In genomic region chr17:82332669-82333278, GRCh38 we compare ENCODE assay signal across 8 cellular contexts. TPM values are rescaled to one million over a fixed set of nuclear protein-coding genes. Genes with fewer than 3 reads are reported as not detected.
DNase-seq lines count a peak whose midpoint lies in the region; ATAC-seq lines count a peak whose summit lies in the region.

No MANE protein-coding gene starts in this region.

- no peaks in the 10 kb centered on the region for H3K36me3 Mint-ChIP-seq in CD4-positive, CD25-positive, alpha-beta regulatory T cell
- H3K36me3 Mint-ChIP-seq in activated naive CD8-positive, alpha-beta T cell treated with anti-CD3 and anti-CD28 coated beads for 36 hours = no peaks in the 10 kb centered on the region

- DNase-seq in CD4-positive, CD25-positive, alpha-beta regulatory T cell = peak in 1 of 3 donors; percentile 58
- DNase-seq in MG63 (peak; percentile 55), right cardiac atrium (peak; percentile 53 to 79 (median 79)), sciatic nerve (ENCODE audit: low spot score) (peak; percentile 76), germinal center (ENCODE audit: low spot score) (no peak), NCI-H2227 (lab: John Stamatoyannopoulos, UW; ENCODE audit: unreplicated experiment) (no peak)
- no peak for DNase-seq in activated naive CD8-positive, alpha-beta T cell treated with anti-CD3 and anti-CD28 coated beads for 36 hours

- H3K9me3 ChIP-seq in CD4-positive, CD25-positive, alpha-beta regulatory T cell (ENCODE audit: control insufficient read depth in 2 of 2, low read length in 2 of 2) = no peaks in the 10 kb centered on the region
- no peaks in the 10 kb centered on the region for H3K9me3 ChIP-seq in MG63
- H3K9me3 ChIP-seq in right cardiac atrium (ENCODE audit: control insufficient read depth, low read length) = no peaks in the 10 kb centered on the region

- H3K27me3 Mint-ChIP-seq in CD4-positive, CD25-positive, alpha-beta regulatory T cell = peaks cover 42% of the 10 kb centered on the region
- H3K27me3 Mint-ChIP-seq in activated naive CD8-positive, alpha-beta T cell treated with anti-CD3 and anti-CD28 coated beads for 36 hours = peaks cover 31% of the 10 kb centered on the region

- ATAC-seq in CD4-positive, CD25-positive, alpha-beta regulatory T cell (ENCODE audit: low read depth in 2 of 2) = peak; percentile 51 to 53
- ATAC-seq in right cardiac atrium (peak; percentile 22 to 25), sciatic nerve (peak; percentile 38), GM18861 (IDR thresholded peaks at IDR 0.05; ENCODE audit: unreplicated experiment) (no peak)

- no peak overlapping the region for H3K4me3 ChIP-seq in CD4-positive, CD25-positive, alpha-beta regulatory T cell (ENCODE audit: low read depth, low read length)
- H3K4me3 ChIP-seq in MG63 (peak overlapping the region; percentile 43), right cardiac atrium (ENCODE audit: low read length) (peak overlapping the region; percentile 66)

- H3K27ac Mint-ChIP-seq in CD4-positive, CD25-positive, alpha-beta regulatory T cell = peak overlapping the region in 1 of 3 donors; percentile 82
- H3K27ac Mint-ChIP-seq in activated naive CD8-positive, alpha-beta T cell treated with anti-CD3 and anti-CD28 coated beads for 36 hours = no peak overlapping the region

- H3K36me3 ChIP-seq in CD4-positive, CD25-positive, alpha-beta regulatory T cell (ENCODE audit: control insufficient read depth, insufficient read depth, low read length) = no peaks in the 10 kb centered on the region
- no peaks in the 10 kb centered on the region for H3K36me3 ChIP-seq in MG63

- H3K9me3 Mint-ChIP-seq in CD4-positive, CD25-positive, alpha-beta regulatory T cell = no peaks in the 10 kb centered on the region
- no peaks in the 10 kb centered on the region for H3K9me3 Mint-ChIP-seq in activated naive CD8-positive, alpha-beta T cell treated with anti-CD3 and anti-CD28 coated beads for 36 hours

- intact Hi-C loops in right cardiac atrium (cut with DNase I) = no loop called here
- intact Hi-C loops in sciatic nerve (cut with DNase I) = no loop called here

- no peak overlapping the region for H3K27ac ChIP-seq in CD4-positive, CD25-positive, alpha-beta regulatory T cell (ENCODE audit: insufficient read depth, low read length, poor library complexity, severe bottlenecking)
- no peak overlapping the region for H3K27ac ChIP-seq in right cardiac atrium (ENCODE audit: low read length)

- H3K4me3 Mint-ChIP-seq in CD4-positive, CD25-positive, alpha-beta regulatory T cell = peak overlapping the region; percentile 20 to 89 (median 71)
- peak overlapping the region; percentile 48 for H3K4me3 Mint-ChIP-seq in activated naive CD8-positive, alpha-beta T cell treated with anti-CD3 and anti-CD28 coated beads for 36 hours

- H3K4me1 Mint-ChIP-seq in CD4-positive, CD25-positive, alpha-beta regulatory T cell = peaks cover 0 to 25% (median 13%) of the 10 kb centered on the region in 4 donors
- peaks cover 22% of the 10 kb centered on the region for H3K4me1 Mint-ChIP-seq in activated naive CD8-positive, alpha-beta T cell treated with anti-CD3 and anti-CD28 coated beads for 36 hours

- no peaks in the 10 kb centered on the region for H3K27me3 ChIP-seq in CD4-positive, CD25-positive, alpha-beta regulatory T cell (ENCODE audit: control insufficient read depth, insufficient read depth, low read length)
- H3K27me3 ChIP-seq in MG63 (no peaks in the 10 kb centered on the region), right cardiac atrium (ENCODE audit: control insufficient read depth, insufficient read depth) (no peaks in the 10 kb centered on the region)

- H3K4me1 ChIP-seq in CD4-positive, CD25-positive, alpha-beta regulatory T cell (ENCODE audit: control insufficient read depth, insufficient read depth, low read length, poor library complexity, severe bottlenecking) = peaks cover 31% of the 10 kb centered on the region
- peaks cover 5% of the 10 kb centered on the region for H3K4me1 ChIP-seq in right cardiac atrium (ENCODE audit: control insufficient read depth, insufficient read depth, low read length)

- WGBS in right cardiac atrium = 23% methylated on average over 32 of the region's 32 CpGs

RNA-seq across cellular contexts. Expression of gene SECTM1, which starts 0.8 kb away (rescaled TPM):
- total RNA-seq in CD4-positive, CD25-positive, alpha-beta regulatory T cell = 0.52 TPM
- under 1 TPM; 0.38 to 0.91 (median 0.51) TPM for polyA plus RNA-seq in CD4-positive, CD25-positive, alpha-beta regulatory T cell
- total RNA-seq in MG63 (2014; rRNA removed; shearing (Covaris generic); ENCODE audit: low replicate concordance) = 2.7 and 25.9 TPM in 2 replicates
- under 1 TPM; 0.72 to 0.74 TPM for total RNA-seq in activated naive CD8-positive, alpha-beta T cell treated with anti-CD3 and anti-CD28 coated beads for 36 hours
- 1 to 10 TPM; 2.8 to 5.7 (median 3.3) TPM for total RNA-seq in right cardiac atrium
- 2.5 TPM for polyA plus RNA-seq in right cardiac atrium
- total RNA-seq in sciatic nerve = 22.2 TPM

RNA-seq across cellular contexts. Expression of gene CD7, which starts 15.4 kb away (rescaled TPM):
- 140 TPM for total RNA-seq in CD4-positive, CD25-positive, alpha-beta regulatory T cell
- polyA plus RNA-seq in CD4-positive, CD25-positive, alpha-beta regulatory T cell = 10 to 100 TPM; 56.3 to 76.9 (median 68.3) TPM
- total RNA-seq in MG63 (2014; rRNA removed; shearing (Covaris generic); ENCODE audit: low replicate concordance) = not detected in 2 replicates
- 100 to 1,000 TPM; 291 to 293 TPM for total RNA-seq in activated naive CD8-positive, alpha-beta T cell treated with anti-CD3 and anti-CD28 coated beads for 36 hours
- total RNA-seq in right cardiac atrium = 1 to 10 TPM in 2 of 4 donors, under 1 TPM in 2; 0.31 to 1.4 (median 0.80) TPM
- 0.45 TPM for polyA plus RNA-seq in right cardiac atrium
- total RNA-seq in sciatic nerve = 2.5 TPM

RNA-seq across cellular contexts. Expression of gene TEX19, which starts 26.3 kb away (rescaled TPM):
- not detected for total RNA-seq in CD4-positive, CD25-positive, alpha-beta regulatory T cell
- polyA plus RNA-seq in CD4-positive, CD25-positive, alpha-beta regulatory T cell = not detected
- 2.3 TPM in 1 of 2 replicates, not detected in the other for total RNA-seq in MG63 (2014; rRNA removed; shearing (Covaris generic); ENCODE audit: low replicate concordance)
- total RNA-seq in activated naive CD8-positive, alpha-beta T cell treated with anti-CD3 and anti-CD28 coated beads for 36 hours = under 1 TPM; 0.10 to 0.23 TPM
- total RNA-seq in right cardiac atrium (not detected), sciatic nerve (not detected)
- not detected for polyA plus RNA-seq in right cardiac atrium

RNA-seq across cellular contexts. Expression of gene UTS2R, which starts 38.8 kb away (rescaled TPM):
- total RNA-seq in CD4-positive, CD25-positive, alpha-beta regulatory T cell = not detected
- not detected for polyA plus RNA-seq in CD4-positive, CD25-positive, alpha-beta regulatory T cell
- total RNA-seq in MG63 (2014; rRNA removed; shearing (Covaris generic); ENCODE audit: low replicate concordance) = not detected in 2 replicates
- total RNA-seq in activated naive CD8-positive, alpha-beta T cell treated with anti-CD3 and anti-CD28 coated beads for 36 hours = not detected
- total RNA-seq in right cardiac atrium (1 to 10 TPM; 2.3 to 7.5 (median 4.6) TPM), sciatic nerve (not detected)
- polyA plus RNA-seq in right cardiac atrium = 1.0 TPM

RNA-seq across cellular contexts. Expression of gene CSNK1D, which starts 59.3 kb away (rescaled TPM):
- 333 TPM for total RNA-seq in CD4-positive, CD25-positive, alpha-beta regulatory T cell
- 10 to 100 TPM; 41.2 to 50.3 (median 48.6) TPM for polyA plus RNA-seq in CD4-positive, CD25-positive, alpha-beta regulatory T cell
- 60.2 and 104 TPM in 2 replicates for total RNA-seq in MG63 (2014; rRNA removed; shearing (Covaris generic); ENCODE audit: low replicate concordance)
- 100 to 1,000 TPM; 110 to 115 TPM for total RNA-seq in activated naive CD8-positive, alpha-beta T cell treated with anti-CD3 and anti-CD28 coated beads for 36 hours
- 10 to 100 TPM; 68.8 to 81.7 (median 77.4) TPM for total RNA-seq in right cardiac atrium
- 61.7 TPM for polyA plus RNA-seq in right cardiac atrium
- total RNA-seq in sciatic nerve = 152 TPM

Comparison
In these comparisons a context has a peak if more than half of its experiments do, and no peak if none do; other contexts are left out.
1. DNase-seq: peak in MG63 (single experiment), right cardiac atrium (3 of 3) and sciatic nerve (single experiment); none in activated naive CD8-positive, alpha-beta T cell treated with anti-CD3 and anti-CD28 coated beads for 36 hours (single experiment), germinal center (single experiment) and NCI-H2227 (single experiment).
2. RNA of gene CD7, which starts 15.4 kb away (total RNA-seq): 291 to 293 TPM in activated naive CD8-positive, alpha-beta T cell treated with anti-CD3 and anti-CD28 coated beads for 36 hours and 140 TPM in CD4-positive, CD25-positive, alpha-beta regulatory T cell (single experiment); 2.5 TPM in sciatic nerve (single experiment), 0.31 to 1.4 TPM in right cardiac atrium and not detected in MG63; every median in the first group is over 10 times any median in the second.